15 cellular contexts compared by ENCODE assay signal in the genomic region with DNA sequence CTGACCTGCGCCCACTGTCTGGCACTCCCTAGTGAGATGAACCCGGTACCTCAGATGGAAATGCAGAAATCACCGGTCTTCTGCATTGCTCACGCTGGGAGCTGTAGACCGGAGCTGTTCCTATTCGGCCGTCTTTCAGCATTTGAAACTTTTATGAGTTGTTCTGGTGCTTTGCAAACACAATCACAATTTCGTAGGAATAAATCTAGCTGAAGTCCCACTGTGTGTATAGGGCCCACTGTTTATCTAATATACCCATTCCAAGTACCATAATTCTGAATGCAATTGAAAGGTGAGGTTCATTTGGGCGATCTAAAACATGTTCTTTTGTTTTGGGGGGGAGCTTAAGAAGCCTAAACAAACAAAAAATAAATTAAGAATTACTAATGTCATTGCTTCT.
DNase-seq lines count a peak whose midpoint lies in the region; ATAC-seq and TF ChIP-seq lines count a peak whose summit lies in the region.
"Had no signal": no experiment of that assay in that cellular context is flagged by ENCODE, and none has a peak within 500 bp of the region (broad histone marks: within the 10 kb centered on the region; RNA-seq: fewer than 3 reads in every experiment).

No MANE protein-coding gene starts in this region.

- no peak overlapping the region for H3K27ac Mint-ChIP-seq in endothelial cell (ENCODE audit: unreplicated experiment)
- H3K27ac Mint-ChIP-seq in neural crest cell (ENCODE audit: unreplicated experiment): peak overlapping the region; percentile 83
- H3K27ac Mint-ChIP-seq: activated naive CD4-positive, alpha-beta T cell treated with anti-CD3 and anti-CD28 coated beads, Interleukin-2, amount 10 ng/mL, durations not matched to agents 7 days and 5 days; stimulated activated naive B cell treated with anti-CD40 and anti-IgM and Interleukin-4, amounts not matched to agents 10 μg/mL and 1 μg/mL and 100 μg/mL, for 72 hours had no signal

- peak overlapping the region; percentile 69 for H2AFZ ChIP-seq in OCI-LY3 (ENCODE audit: low read depth, low read length)

- in situ Hi-C loops in ACHN (cut with HindIII; ENCODE audit: low pct_ligation_motif_present, low pct_unique_long_range_greater_than_20kb, low sequenced_read_pairs): no loop called here

- no peaks in the 10 kb centered on the region for H3K79me2 ChIP-seq in OCI-LY3 (ENCODE audit: low read length)

- DNase-seq in H7: no peak
- DNase-seq in endothelial cell (ENCODE audit: low spot score): no peak
- DNase-seq in neural crest cell (ENCODE audit: low read depth, low spot score): no peak
- DNase-seq in NCI-H2029 treated with DMSO at 0.1 percent for 48 hours (lab: John Stamatoyannopoulos, UW): no peak
- DNase-seq in ACHN: no peak
- DNase-seq: activated naive CD4-positive, alpha-beta T cell treated with anti-CD3 and anti-CD28 coated beads, Interleukin-2, amount 10 ng/mL, durations not matched to agents 7 days and 5 days; NCI-H1105 treated with DMSO at 0.1 percent for 48 hours; NCI-H524 treated with DMSO at 0.1 percent for 48 hours; right cardiac atrium; stimulated activated CD4-positive, alpha-beta T cell treated with anti-CD3 and anti-CD28 coated beads, Interleukin-4, amount 100 ng/mL, for 24 hours; stimulated activated naive B cell treated with anti-CD40 and anti-IgM and Interleukin-4, amounts not matched to agents 10 μg/mL and 1 μg/mL and 100 μg/mL, for 72 hours had no signal

- H3K36me3 ChIP-seq in H7 (replicated peaks; ENCODE audit: control insufficient read depth, insufficient read depth, low read length) (no peaks in the 10 kb centered on the region), OCI-LY3 (replicated peaks; ENCODE audit: low read depth, low read length) (no peaks in the 10 kb centered on the region)

- no peaks in the 10 kb centered on the region for H3K27me3 Mint-ChIP-seq in endothelial cell (ENCODE audit: unreplicated experiment)
- peaks cover 3% of the 10 kb centered on the region for H3K27me3 Mint-ChIP-seq in neural crest cell (ENCODE audit: low read depth)

- H3K4me3 ChIP-seq in H7 (ENCODE audit: insufficient read depth, low read depth, low read length): peak overlapping the region; percentile 36
- peak overlapping the region; percentile 85 for H3K4me3 ChIP-seq in OCI-LY3 (ENCODE audit: low read length)

- H3K9ac ChIP-seq in OCI-LY3 (ENCODE audit: low read length): peak overlapping the region; percentile 59

- H3K27me3 ChIP-seq in H7 (ENCODE audit: control insufficient read depth, insufficient read depth, low read length) (no peaks in the 10 kb centered on the region), OCI-LY3 (ENCODE audit: low read depth, low read length) (no peaks in the 10 kb centered on the region)

- H3K9me3 Mint-ChIP-seq in endothelial cell (ENCODE audit: unreplicated experiment): no peaks in the 10 kb centered on the region
- H3K9me3 Mint-ChIP-seq in neural crest cell: no peaks in the 10 kb centered on the region
- H3K9me3 Mint-ChIP-seq: activated naive CD4-positive, alpha-beta T cell treated with anti-CD3 and anti-CD28 coated beads, Interleukin-2, amount 10 ng/mL, durations not matched to agents 7 days and 5 days; stimulated activated naive B cell treated with anti-CD40 and anti-IgM and Interleukin-4, amounts not matched to agents 10 μg/mL and 1 μg/mL and 100 μg/mL, for 72 hours had no signal

- peak overlapping the region; percentile 90 for H3K4me2 ChIP-seq in OCI-LY3 (ENCODE audit: low read length)

- H3K4me1 Mint-ChIP-seq in endothelial cell (ENCODE audit: unreplicated experiment) (peaks cover 22% of the 10 kb centered on the region), neural crest cell (peaks cover 3% of the 10 kb centered on the region)
- H3K4me1 Mint-ChIP-seq: activated naive CD4-positive, alpha-beta T cell treated with anti-CD3 and anti-CD28 coated beads, Interleukin-2, amount 10 ng/mL, durations not matched to agents 7 days and 5 days; stimulated activated naive B cell treated with anti-CD40 and anti-IgM and Interleukin-4, amounts not matched to agents 10 μg/mL and 1 μg/mL and 100 μg/mL, for 72 hours had no signal

- TF ChIP-seq CTCF in OCI-LY3 (IDR thresholded peaks at IDR 0.05; ENCODE audit: low read depth, low read length) (no peak), endothelial cell (IDR thresholded peaks at IDR 0.05; ENCODE audit: unreplicated experiment) (no peak), neural crest cell (conservative IDR thresholded peaks at IDR 0.05) (no peak)

- peaks cover 6% of the 10 kb centered on the region; the same call in 1 of the 2 replicates for H3K4me1 ChIP-seq in OCI-LY3 (ENCODE audit: low read length)

- no peaks in the 10 kb centered on the region for H3K9me3 ChIP-seq in OCI-LY3 (ENCODE audit: insufficient read depth, low read length)

- H3K4me3 Mint-ChIP-seq in endothelial cell (ENCODE audit: unreplicated experiment) (peak overlapping the region; percentile 82), neural crest cell (peak overlapping the region; percentile 86)
- H3K4me3 Mint-ChIP-seq: activated naive CD4-positive, alpha-beta T cell treated with anti-CD3 and anti-CD28 coated beads, Interleukin-2, amount 10 ng/mL, durations not matched to agents 7 days and 5 days; stimulated activated naive B cell treated with anti-CD40 and anti-IgM and Interleukin-4, amounts not matched to agents 10 μg/mL and 1 μg/mL and 100 μg/mL, for 72 hours had no signal

- ATAC-seq in HG03139 (IDR thresholded peaks at IDR 0.05; ENCODE audit: unreplicated experiment) (no peak), HG03045 (IDR thresholded peaks at IDR 0.05; ENCODE audit: unreplicated experiment) (no peak)
- ATAC-seq: right cardiac atrium; stimulated activated naive B cell treated with anti-CD40 and anti-IgM and Interleukin-4, amounts not matched to agents 10 μg/mL and 1 μg/mL and 100 μg/mL, for 72 hours had no signal

- H3K36me3 Mint-ChIP-seq in endothelial cell (ENCODE audit: low read depth, unreplicated experiment) (no peaks in the 10 kb centered on the region), neural crest cell (ENCODE audit: low read depth) (no peaks in the 10 kb centered on the region)
- H3K36me3 Mint-ChIP-seq: activated naive CD4-positive, alpha-beta T cell treated with anti-CD3 and anti-CD28 coated beads, Interleukin-2, amount 10 ng/mL, durations not matched to agents 7 days and 5 days; stimulated activated naive B cell treated with anti-CD40 and anti-IgM and Interleukin-4, amounts not matched to agents 10 μg/mL and 1 μg/mL and 100 μg/mL, for 72 hours had no signal

- no peak overlapping the region for H3K27ac ChIP-seq in OCI-LY3 (ENCODE audit: low read length)
- H3K27ac ChIP-seq: C4-2B had no signal

- no peaks in the 10 kb centered on the region for H4K20me1 ChIP-seq in OCI-LY3 (ENCODE audit: insufficient read depth, low read length)
